Comparison of ENCODE assay signal across 24 cellular contexts in the genomic region with DNA sequence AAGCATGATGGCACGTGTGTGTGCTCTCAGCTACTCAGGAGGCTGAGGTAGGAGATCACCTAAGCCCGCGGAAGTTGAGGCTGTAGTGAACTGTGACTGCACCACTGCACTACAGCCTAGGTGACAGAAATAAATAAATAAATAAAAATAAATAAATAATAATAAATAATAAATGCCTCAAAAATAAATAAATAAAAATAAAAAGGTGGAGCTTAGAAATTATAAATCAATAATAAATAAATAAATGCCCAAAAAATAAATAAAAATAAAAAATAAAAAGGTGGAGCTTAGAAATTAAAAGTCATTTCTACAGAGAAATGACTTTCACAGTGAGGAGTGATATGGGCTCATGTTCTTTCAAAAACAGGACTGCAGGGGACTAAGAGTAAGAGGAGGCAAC. TPM values are rescaled to one million over a fixed set of nuclear protein-coding genes. Genes with fewer than 3 reads are reported as not detected.
A peak's percentile ranks its signal among the peaks of the same experiment; 100 is the strongest.
DNase-seq lines count a peak whose midpoint lies in the region; ATAC-seq, FAIRE-seq and TF ChIP-seq lines count a peak whose summit lies in the region.
"Had no signal": no experiment of that assay in that cellular context is flagged by ENCODE, and none has a peak within 500 bp of the region (broad histone marks: within the 10 kb centered on the region; RNA-seq: fewer than 3 reads in every experiment).

No MANE protein-coding gene starts in this region.

- H3K27me3 ChIP-seq in left ventricle myocardium inferior (ENCODE audit: low read depth), result peaks cover 20% of the 10 kb centered on the region
- H3K27me3 ChIP-seq in parathyroid adenoma (ENCODE audit: control insufficient read depth, insufficient read depth, low read length), result peaks cover 3% of the 10 kb centered on the region
- H3K27me3 ChIP-seq: BLaER1 treated with 17β-estradiol and CSF1 and Interleukin-3, amounts not matched to agents 10 nM and 100 nM had no signal

- POLR2A ChIA-PET in activated CD4-positive, alpha-beta memory T cell treated with anti-CD3 and anti-CD28 coated beads, Interleukin-2, amount 10 ng/mL, durations not matched to agents 7 days and 5 days (lab: Charles Lee), result no interaction called here

- no peaks in the 10 kb centered on the region for H3K36me3 ChIP-seq in left ventricle myocardium inferior
- no peaks in the 10 kb centered on the region for H3K36me3 ChIP-seq in parathyroid adenoma (ENCODE audit: control insufficient read depth, insufficient read depth, low read length)
- H3K36me3 ChIP-seq: BLaER1 treated with 17β-estradiol and CSF1 and Interleukin-3, amounts not matched to agents 10 nM and 100 nM had no signal

- TF ChIP-seq CTCF in left ventricle myocardium inferior (IDR thresholded peaks at IDR 0.05; ENCODE audit: borderline replicate concordance) (no peak), VCaP (conservative IDR thresholded peaks at IDR 0.05) (no peak), parathyroid adenoma (IDR thresholded peaks at IDR 0.05) (no peak), endothelial cell (IDR thresholded peaks at IDR 0.05; ENCODE audit: unreplicated experiment) (no peak)

- peak overlapping the region; percentile 89 for H3K27ac ChIP-seq in left ventricle myocardium inferior (replicated peaks)
- peak overlapping the region; percentile 92 for H3K27ac ChIP-seq in VCaP
- H3K27ac ChIP-seq in parathyroid adenoma, result peak overlapping the region; percentile 29
- H3K27ac ChIP-seq: 22Rv1; BLaER1 treated with 17β-estradiol and CSF1 and Interleukin-3, amounts not matched to agents 10 nM and 100 nM; C4-2B had no signal

- H3K4me2 ChIP-seq in parathyroid adenoma (ENCODE audit: low read length), result no peak overlapping the region
- H3K4me2 ChIP-seq: A549; BLaER1 treated with 17β-estradiol and CSF1 and Interleukin-3, amounts not matched to agents 10 nM and 100 nM had no signal

- H3K79me2 ChIP-seq in parathyroid adenoma, result no peaks in the 10 kb centered on the region

- no peak overlapping the region for H2AFZ ChIP-seq in parathyroid adenoma

- no peaks in the 10 kb centered on the region for H3K9me3 ChIP-seq in left ventricle myocardium inferior (replicated peaks)
- no peaks in the 10 kb centered on the region for H3K9me3 ChIP-seq in parathyroid adenoma (ENCODE audit: control insufficient read depth, low read length)
- H3K9me3 ChIP-seq: A549; BLaER1 treated with 17β-estradiol and CSF1 and Interleukin-3, amounts not matched to agents 10 nM and 100 nM; Caco-2 had no signal

- no peaks in the 10 kb centered on the region for H3K36me3 Mint-ChIP-seq in activated CD4-positive, alpha-beta memory T cell treated with anti-CD3 and anti-CD28 coated beads, Interleukin-2, amount 10 ng/mL, durations not matched to agents 7 days and 5 days (ENCODE audit: low read depth)
- H3K36me3 Mint-ChIP-seq in endothelial cell (ENCODE audit: low read depth, unreplicated experiment), result peaks cover 4% of the 10 kb centered on the region
- H3K36me3 Mint-ChIP-seq: CD8-positive, alpha-beta T cell had no signal

- H3K4me3 Mint-ChIP-seq in activated CD4-positive, alpha-beta memory T cell treated with anti-CD3 and anti-CD28 coated beads, Interleukin-2, amount 10 ng/mL, durations not matched to agents 7 days and 5 days, result no peak overlapping the region
- no peak overlapping the region for H3K4me3 Mint-ChIP-seq in endothelial cell (ENCODE audit: unreplicated experiment)
- H3K4me3 Mint-ChIP-seq: B cell; CD4-positive, alpha-beta T cell; CD8-positive, alpha-beta T cell had no signal

- H3K4me3 ChIP-seq in left ventricle myocardium inferior, result no peak overlapping the region
- no peak overlapping the region for H3K4me3 ChIP-seq in parathyroid adenoma (ENCODE audit: low read depth, low read length)
- H3K4me3 ChIP-seq: A549; BLaER1 treated with 17β-estradiol and CSF1 and Interleukin-3, amounts not matched to agents 10 nM and 100 nM had no signal

- FAIRE-seq in frontal cortex (lab: Jason Lieb, UNC), result peak; percentile 21
- FAIRE-seq: A549, D721Med, G401.6, GM12891, GM19239 had no signal

- no peaks in the 10 kb centered on the region for H3K9me3 Mint-ChIP-seq in activated CD4-positive, alpha-beta memory T cell treated with anti-CD3 and anti-CD28 coated beads, Interleukin-2, amount 10 ng/mL, durations not matched to agents 7 days and 5 days
- H3K9me3 Mint-ChIP-seq in endothelial cell (ENCODE audit: unreplicated experiment), result no peaks in the 10 kb centered on the region
- H3K9me3 Mint-ChIP-seq: CD4-positive, alpha-beta T cell; CD8-positive, alpha-beta T cell had no signal

- no peak for DNase-seq in left ventricle myocardium inferior
- DNase-seq in left ventricle myocardium superior, result no peak
- DNase-seq in frontal cortex (ENCODE audit: low spot score in 2 of 2), result no peak
- DNase-seq in activated CD4-positive, alpha-beta memory T cell treated with anti-CD3 and anti-CD28 coated beads, Interleukin-2, amount 10 ng/mL, durations not matched to agents 7 days and 5 days, result no peak
- no peak for DNase-seq in endothelial cell (ENCODE audit: low spot score)
- DNase-seq: AML-193; Caco-2; Calu3; CD4-positive, alpha-beta T cell; CD8-positive, alpha-beta T cell; DMS79 treated with DMSO at 0.1 percent for 48 hours; GF-D8 had no signal

- H3K27me3 Mint-ChIP-seq in activated CD4-positive, alpha-beta memory T cell treated with anti-CD3 and anti-CD28 coated beads, Interleukin-2, amount 10 ng/mL, durations not matched to agents 7 days and 5 days, result peaks cover 19% of the 10 kb centered on the region
- peaks cover 8% of the 10 kb centered on the region for H3K27me3 Mint-ChIP-seq in endothelial cell (ENCODE audit: unreplicated experiment)

- intact Hi-C loops in left ventricle myocardium inferior (cut with micrococcal nuclease), result no loop called here
- intact Hi-C loops in left ventricle myocardium superior (cut with micrococcal nuclease), result no loop called here

- no peak overlapping the region for H3K27ac Mint-ChIP-seq in activated CD4-positive, alpha-beta memory T cell treated with anti-CD3 and anti-CD28 coated beads, Interleukin-2, amount 10 ng/mL, durations not matched to agents 7 days and 5 days
- no peak overlapping the region for H3K27ac Mint-ChIP-seq in endothelial cell (ENCODE audit: unreplicated experiment)
- H3K27ac Mint-ChIP-seq: B cell; CD4-positive, alpha-beta T cell; CD8-positive, alpha-beta T cell had no signal

- H3K4me1 ChIP-seq in left ventricle myocardium inferior (peaks cover 35% of the 10 kb centered on the region), parathyroid adenoma (peaks cover 2% of the 10 kb centered on the region)
- H3K4me1 ChIP-seq: BLaER1 treated with 17β-estradiol and CSF1 and Interleukin-3, amounts not matched to agents 10 nM and 100 nM had no signal

- ATAC-seq in left ventricle myocardium superior (no peak), GM21825 (IDR thresholded peaks at IDR 0.05; ENCODE audit: unreplicated experiment) (no peak)
- ATAC-seq: A549; CD8-positive, alpha-beta T cell had no signal

- CTCF ChIA-PET in activated CD4-positive, alpha-beta memory T cell treated with anti-CD3 and anti-CD28 coated beads, Interleukin-2, amount 10 ng/mL, durations not matched to agents 7 days and 5 days (lab: Charles Lee), result interaction anchor here (1.2 kb wide), 1 partner anchor 36 kb away, joined by 3 read pairs; no protein-coding TSS in a partner anchor

- H3K9ac ChIP-seq in parathyroid adenoma, result no peak overlapping the region
- H3K9ac ChIP-seq: BLaER1 treated with 17β-estradiol and CSF1 and Interleukin-3, amounts not matched to agents 10 nM and 100 nM had no signal

- H3K4me1 Mint-ChIP-seq in activated CD4-positive, alpha-beta memory T cell treated with anti-CD3 and anti-CD28 coated beads, Interleukin-2, amount 10 ng/mL, durations not matched to agents 7 days and 5 days, result no peaks in the 10 kb centered on the region
- H3K4me1 Mint-ChIP-seq in endothelial cell (ENCODE audit: unreplicated experiment), result peaks cover 29% of the 10 kb centered on the region
- H3K4me1 Mint-ChIP-seq: B cell had no signal

RNA-seq across cellular contexts. Expression of gene MALL, which starts 6.0 kb away (rescaled TPM):
- 11.8 TPM for total RNA-seq in left ventricle myocardium inferior
- 12.0 TPM for total RNA-seq in left ventricle myocardium superior
- total RNA-seq in frontal cortex, result 2.9 TPM
- not detected for total RNA-seq in activated CD4-positive, alpha-beta memory T cell treated with anti-CD3 and anti-CD28 coated beads, Interleukin-2, amount 10 ng/mL, durations not matched to agents 7 days and 5 days
- total RNA-seq in endothelial cell (ENCODE audit: unreplicated experiment), result 2.6 TPM
- total RNA-seq: B cell; CD4-positive, alpha-beta T cell; CD8-positive, alpha-beta T cell had no signal

Comparison
In these comparisons a context has a peak if more than half of its experiments do, and no peak if none do; other contexts are left out.
1. H3K27ac ChIP-seq: peak in every context shown above with its lines; median percentile 92 in VCaP; 89 in left ventricle myocardium inferior; 29 in parathyroid adenoma.